ENCODE assay signal across 15 cellular contexts in the genomic region with DNA sequence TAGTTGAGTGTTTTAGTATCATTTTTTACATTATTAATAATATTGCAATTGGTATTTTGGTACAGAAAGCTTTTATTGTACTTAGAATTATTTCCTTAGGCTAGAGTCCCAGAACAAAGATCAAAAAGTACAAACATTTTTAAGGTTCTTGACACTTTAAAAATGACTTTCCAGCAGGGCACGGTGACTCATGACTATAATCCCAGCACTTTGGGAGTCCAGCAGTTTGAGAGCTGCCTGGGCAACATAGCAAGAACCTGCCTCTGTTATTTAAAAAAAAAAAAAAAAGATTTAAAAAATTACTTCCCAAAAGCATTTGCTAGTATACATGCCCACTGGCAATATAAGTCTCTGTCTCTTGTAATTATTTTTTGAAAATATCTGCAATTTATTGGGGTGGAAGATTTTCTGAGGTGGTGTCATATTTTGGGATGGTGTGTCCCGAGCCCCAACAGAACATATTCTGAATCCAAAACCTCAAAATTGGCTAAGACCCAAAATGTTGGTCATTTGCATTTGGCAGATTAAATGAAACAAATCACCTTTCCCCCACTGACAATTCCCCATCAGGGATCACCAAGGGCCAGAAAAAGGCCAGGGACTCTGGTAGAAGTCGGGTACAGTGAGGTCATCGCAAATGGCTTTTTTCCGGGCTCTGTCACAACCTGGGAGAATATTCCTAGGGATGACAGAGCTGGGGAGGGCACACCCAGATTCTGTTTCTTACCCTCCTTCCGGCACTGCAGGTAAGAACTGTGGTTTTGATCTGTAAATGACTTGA. TPM values are rescaled to one million over a fixed set of nuclear protein-coding genes. Genes with fewer than 3 reads are reported as not detected.
DNase-seq lines count a peak whose midpoint lies in the region; ATAC-seq, FAIRE-seq and TF ChIP-seq lines count a peak whose summit lies in the region.
"Had no signal": no experiment of that assay in that cellular context is flagged by ENCODE, and none has a peak within 500 bp of the region (broad histone marks: within the 10 kb centered on the region; RNA-seq: fewer than 3 reads in every experiment).

No MANE protein-coding gene starts in this region.

- no peak overlapping the region for H3K9ac ChIP-seq in astrocyte (ENCODE audit: low read length)

- H3K36me3 Mint-ChIP-seq in astrocyte (ENCODE audit: low read depth, unreplicated experiment), result no peaks in the 10 kb centered on the region
- H3K36me3 Mint-ChIP-seq: CD4-positive, CD25-positive, alpha-beta regulatory T cell had no signal

- peaks cover 15% of the 10 kb centered on the region for H3K4me1 Mint-ChIP-seq in astrocyte (ENCODE audit: low read depth, unreplicated experiment)

- H3K9me3 Mint-ChIP-seq in astrocyte (ENCODE audit: unreplicated experiment), result no peaks in the 10 kb centered on the region
- H3K9me3 Mint-ChIP-seq: activated T-helper 2 cell treated with anti-CD3 and anti-CD28 coated beads, Interferon-gamma antibody, Interleukin-2, Interleukin-4, amounts not matched to agents 10 μg/mL and 5 μg/mL and 100 μg/mL, durations not matched to agents 14 hours and 24 hours and 36 hours; CD4-positive, CD25-positive, alpha-beta regulatory T cell had no signal

- peak overlapping the region; percentile 69 for H3K27ac Mint-ChIP-seq in astrocyte (ENCODE audit: unreplicated experiment)
- H3K27ac Mint-ChIP-seq: activated CD4-positive, alpha-beta T cell treated with anti-CD3 and anti-CD28 coated beads for 36 hours; activated T-helper 2 cell treated with anti-CD3 and anti-CD28 coated beads, Interferon-gamma antibody, Interleukin-2, Interleukin-4, amounts not matched to agents 10 μg/mL and 5 μg/mL and 100 μg/mL, durations not matched to agents 14 hours and 24 hours and 36 hours; CD4-positive, CD25-positive, alpha-beta regulatory T cell had no signal

- H3K27me3 Mint-ChIP-seq in astrocyte (ENCODE audit: low read depth, unreplicated experiment), result peaks cover 2% of the 10 kb centered on the region
- H3K27me3 Mint-ChIP-seq: activated CD4-positive, alpha-beta T cell treated with anti-CD3 and anti-CD28 coated beads for 36 hours; CD4-positive, CD25-positive, alpha-beta regulatory T cell had no signal

- H3K4me3 Mint-ChIP-seq in astrocyte (ENCODE audit: unreplicated experiment), result no peak overlapping the region
- H3K4me3 Mint-ChIP-seq: activated CD4-positive, alpha-beta T cell treated with anti-CD3 and anti-CD28 coated beads for 36 hours had no signal

- H3K4me2 ChIP-seq in astrocyte (ENCODE audit: low read length), result no peak overlapping the region

- H3K27me3 ChIP-seq in astrocyte (ENCODE audit: insufficient read depth, low read length), result no peaks in the 10 kb centered on the region
- H3K27me3 ChIP-seq: right atrium auricular region had no signal

- peaks cover 19% of the 10 kb centered on the region for H3K4me1 ChIP-seq in astrocyte (ENCODE audit: insufficient read depth, low read length)

- FAIRE-seq in astrocyte (lab: Jason Lieb, UNC), result no peak
- FAIRE-seq: kidney had no signal

- H4K20me1 ChIP-seq in astrocyte (ENCODE audit: insufficient read depth, low read length), result no peaks in the 10 kb centered on the region

- no peak overlapping the region for H3K27ac ChIP-seq in astrocyte (ENCODE audit: low read depth, low read length)
- H3K27ac ChIP-seq: right atrium auricular region had no signal

- no peaks in the 10 kb centered on the region for H3K36me3 ChIP-seq in astrocyte (ENCODE audit: insufficient read depth, low read length)
- H3K36me3 ChIP-seq: right atrium auricular region had no signal

- no peak overlapping the region for H2AFZ ChIP-seq in astrocyte (ENCODE audit: low read depth, low read length)

- TF ChIP-seq CTCF in astrocyte (IDR thresholded peaks at IDR 0.05; ENCODE audit: insufficient read depth, low read depth, low read length), result no peak

- no peaks in the 10 kb centered on the region for H3K79me2 ChIP-seq in astrocyte (ENCODE audit: insufficient read depth, low read length)

- H3K4me3 ChIP-seq in astrocyte (ENCODE audit: insufficient read depth, low read depth, low read length), result no peak overlapping the region
- H3K4me3 ChIP-seq: right atrium auricular region had no signal

- peak; percentile 47 for DNase-seq in HT1080 (ENCODE audit: low read depth)
- DNase-seq in astrocyte (ENCODE audit: low read depth), result peak; percentile 80
- peak; percentile 14 for DNase-seq in fibroblast of peridontal ligament (ENCODE audit: extremely low read depth)
- DNase-seq in stromal cell of bone marrow (ENCODE audit: low read depth), result peak; percentile 50
- no peak for DNase-seq in activated CD4-positive, alpha-beta T cell treated with anti-CD3 and anti-CD28 coated beads for 48 hours
- no peak for DNase-seq in NCI-H146 treated with DMSO at 0.1 percent for 48 hours (lab: John Stamatoyannopoulos, UW; ENCODE audit: unreplicated experiment)
- DNase-seq: activated CD4-positive, alpha-beta T cell treated with anti-CD3 and anti-CD28 coated beads for 36 hours; caudate nucleus; CD4-positive, CD25-positive, alpha-beta regulatory T cell; kidney; NCI-H2171 treated with DMSO at 0.1 percent for 48 hours; T-helper 1 cell had no signal

- no peak for ATAC-seq in GM21723 (IDR thresholded peaks at IDR 0.05; ENCODE audit: unreplicated experiment)
- ATAC-seq: activated CD4-positive, alpha-beta T cell treated with anti-CD3 and anti-CD28 coated beads for 36 hours had no signal

- H3K9me3 ChIP-seq in astrocyte (ENCODE audit: insufficient read depth, low read depth, low read length), result no peaks in the 10 kb centered on the region
- H3K9me3 ChIP-seq: right atrium auricular region had no signal

RNA-seq across cellular contexts. Expression of gene NIFK, which starts 42.1 kb away (rescaled TPM):
- 104 and 135 TPM in 2 replicates for total RNA-seq in HT1080 (2014; rRNA removed; shearing (Covaris generic))
- polyA plus RNA-seq in HT1080 (2015; cell fraction: cytosol; rRNA removed), result 75.6 and 79.3 TPM in 2 replicates
- polyA plus RNA-seq in HT1080 (2015; cell fraction: nucleus; rRNA removed), result 103 and 108 TPM in 2 replicates
- total RNA-seq in astrocyte, result 66.7 and 75.0 TPM in 2 replicates

RNA-seq across cellular contexts. Expression of gene CLASP1, which starts 45.3 kb away (rescaled TPM):
- total RNA-seq in HT1080 (2014; rRNA removed; shearing (Covaris generic)), result 12.9 and 22.5 TPM in 2 replicates
- 9.2 and 11.5 TPM in 2 replicates for polyA plus RNA-seq in HT1080 (2015; cell fraction: cytosol; rRNA removed)
- polyA plus RNA-seq in HT1080 (2015; cell fraction: nucleus; rRNA removed), result 51.1 and 54.5 TPM in 2 replicates
- total RNA-seq in astrocyte, result 50.6 and 56.7 TPM in 2 replicates

Comparison
In these comparisons a context has a peak if more than half of its experiments do, and no peak if none do; other contexts are left out.
1. DNase-seq: peak in HT1080 (single experiment), astrocyte (single experiment), fibroblast of peridontal ligament (single experiment) and stromal cell of bone marrow (single experiment); none in activated CD4-positive, alpha-beta T cell treated with anti-CD3 and anti-CD28 coated beads for 48 hours (single experiment) and NCI-H146 treated with DMSO at 0.1 percent for 48 hours (single experiment).